In genomic region chr13:50125556-50126377, GRCh38 we compare ENCODE assay signal across 8 cellular contexts.
DNase-seq lines count a peak whose midpoint lies in the region; ATAC-seq and TF ChIP-seq lines count a peak whose summit lies in the region.

No MANE protein-coding gene starts in this region.

- CTCF ChIA-PET in WTC11 (lab: Charles Lee): interaction anchor here (0.6 to 6.3 kb wide), 10 partner anchors 44 to 1000 kb away, joined by 3 to 49 read pairs (median 6); partner anchors contain the start of genes SPRYD7 and TRIM13
- CTCF ChIA-PET in mammary epithelial cell (lab: Charles Lee; ENCODE audit: low non-redundant PET): interaction anchor here (0.7 to 1.1 kb wide), 2 partner anchors 12 to 129 kb away, joined by 3 to 5 read pairs; partner anchors contain the start of gene TRIM13

- H3K9ac ChIP-seq in mammary epithelial cell (ENCODE audit: insufficient read depth, low read length) (peak overlapping the region; percentile 31), skeletal muscle satellite cell (ENCODE audit: low read depth, low read length) (peak overlapping the region; percentile 96)

- H2AFZ ChIP-seq in mammary epithelial cell (ENCODE audit: low read depth, low read length): peak overlapping the region; percentile 96

- H3K27ac Mint-ChIP-seq in WTC11: no peak overlapping the region

- H3K4me3 Mint-ChIP-seq in WTC11: peak overlapping the region; percentile 81

- peak; percentile 5 for ATAC-seq in HG03066 (IDR thresholded peaks at IDR 0.05; ENCODE audit: low read depth, unreplicated experiment)
- peak; percentile 8 for ATAC-seq in WTC11
- no peak for ATAC-seq in GM18520 (IDR thresholded peaks at IDR 0.05; ENCODE audit: unreplicated experiment)

- peaks cover 82% of the 10 kb centered on the region for H3K27me3 Mint-ChIP-seq in WTC11 (ENCODE audit: low read depth)

- H4K20me1 ChIP-seq in mammary epithelial cell (ENCODE audit: insufficient read depth, low read length): no peaks in the 10 kb centered on the region

- no peaks in the 10 kb centered on the region for H3K9me3 ChIP-seq in mammary epithelial cell (replicated peaks; ENCODE audit: insufficient read depth, low read length)
- H3K9me3 ChIP-seq in skeletal muscle satellite cell (replicated peaks; ENCODE audit: low read length): no peaks in the 10 kb centered on the region

- in situ Hi-C loops in mammary epithelial cell (cut with MboI; ENCODE audit: low sequenced_read_pairs in 2 of 2): no loop called here

- peaks cover 14% of the 10 kb centered on the region for H3K27me3 ChIP-seq in mammary epithelial cell (ENCODE audit: insufficient read depth, low read length)
- peaks cover 12% of the 10 kb centered on the region for H3K27me3 ChIP-seq in skeletal muscle satellite cell (ENCODE audit: control insufficient read depth, insufficient read depth, low read length)

- H3K4me2 ChIP-seq in mammary epithelial cell (ENCODE audit: insufficient read depth, low read depth, low read length): peak overlapping the region; percentile 91
- peak overlapping the region; percentile 99 for H3K4me2 ChIP-seq in skeletal muscle satellite cell (ENCODE audit: low read length)

- no peaks in the 10 kb centered on the region for H3K79me2 ChIP-seq in mammary epithelial cell (ENCODE audit: insufficient read depth, low read length)

- no peaks in the 10 kb centered on the region for H3K9me3 Mint-ChIP-seq in WTC11

- no peaks in the 10 kb centered on the region for H3K36me3 Mint-ChIP-seq in WTC11

- H3K4me1 ChIP-seq in mammary epithelial cell (ENCODE audit: insufficient read depth, low read length) (peaks cover 25% of the 10 kb centered on the region), skeletal muscle satellite cell (ENCODE audit: control insufficient read depth, insufficient read depth, low read length) (peaks cover 23% of the 10 kb centered on the region)

- intact Hi-C loops in mammary epithelial cell (cut with micrococcal nuclease): loop anchor here (2.0 kb wide), 2 partner anchors 129 to 403 kb away; partner anchors contain the start of gene TRIM13

- no peaks in the 10 kb centered on the region for H3K36me3 ChIP-seq in mammary epithelial cell (ENCODE audit: insufficient read depth, low read length)
- H3K36me3 ChIP-seq in skeletal muscle satellite cell (ENCODE audit: insufficient read depth, low read length): no peaks in the 10 kb centered on the region

- H3K4me1 Mint-ChIP-seq in WTC11: peaks cover 59% of the 10 kb centered on the region

- dilution Hi-C loops in mammary epithelial cell (cut with HindIII; ENCODE audit: low sequenced_read_pairs): no loop called here

- peak; percentile 85 for DNase-seq in DMS79 treated with DMSO at 0.1 percent for 48 hours (lab: John Stamatoyannopoulos, UW)
- peak; percentile 81 for DNase-seq in NCI-H345 (lab: John Stamatoyannopoulos, UW)
- DNase-seq in WTC11 (ENCODE audit: low spot score): peak; percentile 78
- peak; percentile 77 for DNase-seq in mammary epithelial cell
- DNase-seq in iPS-NIHi11 (ENCODE audit: low spot score): peak; percentile 76

- no peak for TF ChIP-seq CTCF in WTC11 (IDR thresholded peaks at IDR 0.05)
- no peak for TF ChIP-seq CTCF in mammary epithelial cell (conservative IDR thresholded peaks at IDR 0.05 in 1 of 2, IDR thresholded peaks at IDR 0.05 in 1 of 2; ENCODE audit: extremely low read depth in 1 of 2, insufficient read depth in 1 of 2, low read depth in 1 of 2, low read length in 2 of 2)

- WGBS in mammary epithelial cell (ENCODE audit: low coverage, missing lambda C conversion rate): 24% methylated on average over 21 of the region's 94 CpGs

- TSS peak; percentile 31 for BruUV-seq in mammary epithelial cell (replicated peaks; lab: Mats Ljungman, UMichigan)

- POLR2A ChIA-PET in WTC11 (lab: Charles Lee): interaction anchor here (0.6 to 3.6 kb wide), 6 partner anchors 44 to 218 kb away, joined by 3 to 32 read pairs (median 4); partner anchors contain the start of genes SPRYD7 and TRIM13

- H3K4me3 ChIP-seq in mammary epithelial cell (replicated peaks in 1 of 3; ENCODE audit: insufficient read depth in 1 of 3, low read depth in 2 of 3, low read length in 3 of 3) (peak overlapping the region; percentile 73 to 97 (median 92)), skeletal muscle satellite cell (ENCODE audit: low read length) (peak overlapping the region; percentile 98)

- H3K27ac ChIP-seq in mammary epithelial cell (ENCODE audit: insufficient read depth, low read depth, low read length): peak overlapping the region; percentile 20

TF ChIP-seq in WTC11, 78 proteins besides CTCF, POLR2A, EP300 and RAD21 (continues in another document):
- TF ChIP-seq JAZF1 (CRISPR knock-in tag; IDR thresholded peaks at IDR 0.05): no peak
- peak; percentile 84; the same call in 1 of the 2 replicates for TF ChIP-seq ARID4B (CRISPR knock-in tag; IDR thresholded peaks at IDR 0.05; ENCODE audit: borderline replicate concordance)
- peak; percentile 88 for TF ChIP-seq USF2 (CRISPR knock-in tag; IDR thresholded peaks at IDR 0.05)
- TF ChIP-seq ZNF263 (CRISPR knock-in tag; IDR thresholded peaks at IDR 0.05; ENCODE audit: low read depth): no peak
- peak; percentile 79; the same call in 1 of the 2 replicates for TF ChIP-seq FOXP1 (CRISPR knock-in tag; IDR thresholded peaks at IDR 0.05; ENCODE audit: borderline replicate concordance)
- peak; percentile 60; the same call in 1 of the 2 replicates for TF ChIP-seq HMGXB4 (CRISPR knock-in tag; IDR thresholded peaks at IDR 0.05)
- 0 out of 2 replicates have a peak, but pooled peaks have one; percentile 24 for TF ChIP-seq ELF4 (CRISPR knock-in tag; IDR thresholded peaks at IDR 0.05; ENCODE audit: low read depth)
- no peak for TF ChIP-seq ATF1 (CRISPR knock-in tag; IDR thresholded peaks at IDR 0.05)
- peak; percentile 77; the same call in 1 of the 2 replicates for TF ChIP-seq E2F5 (CRISPR knock-in tag; IDR thresholded peaks at IDR 0.05)
